In the genomic region with DNA sequence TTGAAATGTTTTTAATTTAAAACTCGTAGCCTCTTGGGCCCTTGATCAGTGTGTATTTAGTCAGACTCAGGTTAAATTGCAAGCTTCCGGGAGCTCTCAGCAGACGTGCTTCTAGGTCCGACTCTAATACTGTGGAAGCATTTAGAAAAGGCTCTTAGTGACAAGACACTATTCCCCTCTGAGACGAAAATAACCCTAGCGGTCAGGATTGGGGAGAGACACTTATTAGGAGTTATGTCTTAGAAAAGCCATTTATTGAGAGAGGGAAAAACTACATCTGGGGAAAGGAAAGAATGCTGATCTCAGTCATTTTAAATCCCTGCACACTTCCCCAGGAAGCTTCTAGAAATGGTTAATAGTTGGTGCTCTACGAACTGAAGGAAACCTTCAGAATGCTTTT, we compare ENCODE assay signal across 20 cellular contexts.
"Had no signal": no experiment of that assay in that cellular context is flagged by ENCODE, and none has a peak within 500 bp of the region (broad histone marks: within the 10 kb centered on the region; RNA-seq: fewer than 3 reads in every experiment).

No MANE protein-coding gene starts in this region.

- H3K4me1 Mint-ChIP-seq: activated CD4-positive, alpha-beta T cell treated with anti-CD3 and anti-CD28 coated beads for 36 hours had no signal

- H3K4me3 Mint-ChIP-seq: activated CD4-positive, alpha-beta T cell treated with anti-CD3 and anti-CD28 coated beads for 36 hours; activated T-helper 1 cell treated with anti-CD3 and anti-CD28 coated beads, Interleukin-12 subunit alpha, Interleukin-12 subunit beta, Interleukin-2, Interleukin-4 antibody, amounts not matched to agents 30 ng/mL and 10 ng/mL and 1 ng/mL, durations not matched to agents 14 hours and 24 hours and 36 hours; nephron progenitor cell; T-helper 2 cell treated with Interferon-gamma antibody and Interleukin-4, amounts not matched to agents 5 μg/mL and 100 μg/mL, for 36 hours had no signal

- H3K9me3 Mint-ChIP-seq: activated naive CD4-positive, alpha-beta T cell treated with anti-CD3 and anti-CD28 coated beads, Interleukin-2, amount 50 U/mL, for 72 hours; activated T-helper 1 cell treated with anti-CD3 and anti-CD28 coated beads, Interleukin-12 subunit alpha, Interleukin-12 subunit beta, Interleukin-2, Interleukin-4 antibody, amounts not matched to agents 30 ng/mL and 10 ng/mL and 1 ng/mL, durations not matched to agents 14 hours and 24 hours and 36 hours; nephron progenitor cell; T-helper 2 cell treated with Interferon-gamma antibody and Interleukin-4, amounts not matched to agents 5 μg/mL and 100 μg/mL, for 36 hours had no signal

- H3K27ac Mint-ChIP-seq: activated CD4-positive, alpha-beta T cell treated with anti-CD3 and anti-CD28 coated beads for 36 hours; activated naive CD4-positive, alpha-beta T cell treated with anti-CD3 and anti-CD28 coated beads, Interleukin-2, amount 50 U/mL, for 72 hours; activated T-helper 1 cell treated with anti-CD3 and anti-CD28 coated beads, Interleukin-12 subunit alpha, Interleukin-12 subunit beta, Interleukin-2, Interleukin-4 antibody, amounts not matched to agents 30 ng/mL and 10 ng/mL and 1 ng/mL, durations not matched to agents 14 hours and 24 hours and 36 hours; nephron progenitor cell; progenitor cell of endocrine pancreas; T-helper 2 cell treated with Interferon-gamma antibody and Interleukin-4, amounts not matched to agents 5 μg/mL and 100 μg/mL, for 36 hours had no signal

- DNase-seq: activated CD4-positive, alpha-beta T cell treated with anti-CD3 and anti-CD28 coated beads for 36 hours; activated CD4-positive, alpha-beta T cell treated with anti-CD3 and anti-CD28 coated beads, Interleukin-2, amount 50 U/mL, for 48 hours; activated gamma-delta T cell treated with Interleukin-2 at 50 U/mL for 16 hours; activated T-cell treated with anti-CD3 and anti-CD28 coated beads for 4 hours; adrenal gland; foreskin melanocyte; glutamatergic neuron; kidney; midbrain; nephron progenitor cell; occipital lobe; sigmoid colon; stimulated activated naive CD4-positive, alpha-beta T cell; tibial artery; uterus had no signal

- H3K36me3 Mint-ChIP-seq: activated naive CD4-positive, alpha-beta T cell treated with anti-CD3 and anti-CD28 coated beads, Interleukin-2, amount 50 U/mL, for 72 hours had no signal

- ATAC-seq: activated CD4-positive, alpha-beta T cell treated with anti-CD3 and anti-CD28 coated beads for 36 hours; activated naive CD4-positive, alpha-beta T cell treated with anti-CD3 and anti-CD28 coated beads, Interleukin-2, amount 50 U/mL, for 72 hours; left lobe of liver had no signal
